37 cellular contexts compared by ENCODE assay signal in genomic region chr6:158531970-158532369, GRCh38.
"Had no signal": no experiment of that assay in that cellular context is flagged by ENCODE, and none has a peak within 500 bp of the region (broad histone marks: within the 10 kb centered on the region; RNA-seq: fewer than 3 reads in every experiment).

No MANE protein-coding gene starts in this region.

- DNase-seq: activated CD4-positive, alpha-beta memory T cell treated with anti-CD3 and anti-CD28 coated beads, Interleukin-2, amount 10 ng/mL, durations not matched to agents 7 days and 5 days; activated CD4-positive, alpha-beta T cell treated with anti-CD3 and anti-CD28 coated beads for 1 hour; activated CD4-positive, alpha-beta T cell treated with anti-CD3 and anti-CD28 coated beads for 36 hours; activated CD4-positive, alpha-beta T cell treated with anti-CD3 and anti-CD28 coated beads for 48 hours; activated CD4-positive, alpha-beta T cell treated with anti-CD3 and anti-CD28 coated beads, Interleukin-2, amount 10 ng/mL, durations not matched to agents 7 days and 5 days; activated CD4-positive, alpha-beta T cell treated with anti-CD3 and anti-CD28 coated beads, Interleukin-2, amount 50 U/mL, for 48 hours; activated CD4-positive, CD25-positive, alpha-beta regulatory T cell; activated CD8-positive, alpha-beta memory T cell treated with anti-CD3 and anti-CD28 coated beads for 24 hours; activated CD8-positive, alpha-beta memory T cell treated with anti-CD3 and anti-CD28 coated beads, Interleukin-2, amount 10 ng/mL, durations not matched to agents 7 days and 5 days; activated CD8-positive, alpha-beta memory T cell treated with anti-CD3 and anti-CD28 coated beads, Interleukin-2, amount 50 U/mL, for 48 hours; activated CD8-positive, alpha-beta T cell treated with anti-CD3 and anti-CD28 coated beads, Interleukin-2, amount 10 ng/mL, durations not matched to agents 7 days and 5 days; activated effector memory CD4-positive, alpha-beta T cell treated with Interleukin-2 at 50 U/mL for 16 hours; activated gamma-delta T cell; activated naive CD4-positive, alpha-beta T cell treated with anti-CD3 and anti-CD28 coated beads, Interleukin-2, amount 10 ng/mL, durations not matched to agents 7 days and 5 days; activated naive CD4-positive, alpha-beta T cell treated with Interleukin-2 at 50 U/mL for 16 hours; activated naive CD8-positive, alpha-beta T cell treated with anti-CD3 and anti-CD28 coated beads, Interleukin-2, amount 10 ng/mL, durations not matched to agents 7 days and 5 days; activated naive CD8-positive, alpha-beta T cell treated with anti-CD3 and anti-CD28 coated beads, Interleukin-2, amount 50 U/mL, for 24 hours; activated T-cell treated with anti-CD3 and anti-CD28 coated beads, Interleukin-2, amount 50 U/mL, for 24 hours; activated T-cell treated with anti-CD3 and anti-CD28 coated beads, Interleukin-2, amount 50 U/mL, for 48 hours; amygdala; anterior cingulate cortex; caudate nucleus; cerebellar nuclear complex; T-helper 2 cell; T-helper 9 cell; WERI-Rb-1 had no signal

- H3K4me1 Mint-ChIP-seq: activated CD4-positive, alpha-beta T cell treated with anti-CD3 and anti-CD28 coated beads for 36 hours; activated CD8-positive, alpha-beta memory T cell treated with anti-CD3 and anti-CD28 coated beads, Interleukin-2, amount 10 ng/mL, durations not matched to agents 7 days and 5 days; activated naive CD4-positive, alpha-beta T cell treated with anti-CD3 and anti-CD28 coated beads, Interleukin-2, amount 50 U/mL, for 24 hours; central memory CD8-positive, alpha-beta T cell had no signal

- H3K4me3 Mint-ChIP-seq: activated CD4-positive, alpha-beta memory T cell treated with anti-CD3 and anti-CD28 coated beads, Interleukin-2, amount 10 ng/mL, durations not matched to agents 7 days and 5 days; activated CD4-positive, alpha-beta T cell treated with anti-CD3 and anti-CD28 coated beads for 36 hours; activated CD4-positive, alpha-beta T cell treated with anti-CD3 and anti-CD28 coated beads, Interleukin-2, amount 10 ng/mL, durations not matched to agents 7 days and 5 days; activated CD8-positive, alpha-beta memory T cell treated with anti-CD3 and anti-CD28 coated beads, Interleukin-2, amount 10 ng/mL, durations not matched to agents 7 days and 5 days; activated CD8-positive, alpha-beta T cell treated with anti-CD3 and anti-CD28 coated beads, Interleukin-2, amount 10 ng/mL, durations not matched to agents 7 days and 5 days; activated naive CD4-positive, alpha-beta T cell treated with anti-CD3 and anti-CD28 coated beads, Interleukin-2, amount 10 ng/mL, durations not matched to agents 7 days and 5 days; activated naive CD4-positive, alpha-beta T cell treated with anti-CD3 and anti-CD28 coated beads, Interleukin-2, amount 50 U/mL, for 24 hours; activated naive CD8-positive, alpha-beta T cell; activated naive CD8-positive, alpha-beta T cell treated with anti-CD3 and anti-CD28 coated beads, Interleukin-2, amount 10 ng/mL, durations not matched to agents 7 days and 5 days; activated naive CD8-positive, alpha-beta T cell treated with anti-CD3 and anti-CD28 coated beads, Interleukin-2, amount 50 U/mL, for 24 hours; activated T-cell treated with anti-CD3 and anti-CD28 coated beads, Interleukin-2, amount 50 U/mL, for 24 hours; central memory CD8-positive, alpha-beta T cell; T-helper 1 cell treated with Interleukin-12 subunit alpha and Interleukin-12 subunit beta and Interleukin-4 antibody, amounts not matched to agents 30 μg/mL and 1 μg/mL, for 36 hours; T-helper 2 cell treated with Interferon-gamma antibody and Interleukin-4, amounts not matched to agents 5 μg/mL and 100 μg/mL, for 36 hours; WTC11 had no signal

- H3K27me3 ChIP-seq: cardiac muscle cell had no signal

- H3K9me3 Mint-ChIP-seq: activated CD4-positive, alpha-beta T cell treated with anti-CD3 and anti-CD28 coated beads, Interleukin-2, amount 10 ng/mL, durations not matched to agents 7 days and 5 days; activated naive CD4-positive, alpha-beta T cell treated with anti-CD3 and anti-CD28 coated beads, Interleukin-2, amount 10 ng/mL, durations not matched to agents 7 days and 5 days had no signal

- H3K36me3 ChIP-seq: ascending aorta, cardiac muscle cell had no signal

- ATAC-seq: activated CD4-positive, alpha-beta T cell treated with anti-CD3 and anti-CD28 coated beads for 36 hours; activated CD4-positive, CD25-positive, alpha-beta regulatory T cell treated with anti-CD3 and anti-CD28 coated beads, Interleukin-2, amount 50 U/mL, for 24 hours; activated CD8-positive, alpha-beta memory T cell treated with anti-CD3 and anti-CD28 coated beads, Interleukin-2, amount 10 ng/mL, durations not matched to agents 7 days and 5 days; activated CD8-positive, alpha-beta T cell treated with anti-CD3 and anti-CD28 coated beads, Interleukin-2, amount 10 ng/mL, durations not matched to agents 7 days and 5 days; activated naive CD8-positive, alpha-beta T cell treated with anti-CD3 and anti-CD28 coated beads, Interleukin-2, amount 50 U/mL, for 24 hours; WTC11 had no signal

- H3K36me3 Mint-ChIP-seq: activated naive CD8-positive, alpha-beta T cell treated with anti-CD3 and anti-CD28 coated beads, Interleukin-2, amount 10 ng/mL, durations not matched to agents 7 days and 5 days had no signal

- H3K4me3 ChIP-seq: ascending aorta, cardiac muscle cell had no signal

- H3K27ac Mint-ChIP-seq: activated CD4-positive, alpha-beta memory T cell treated with anti-CD3 and anti-CD28 coated beads, Interleukin-2, amount 10 ng/mL, durations not matched to agents 7 days and 5 days; activated CD4-positive, alpha-beta T cell treated with anti-CD3 and anti-CD28 coated beads for 36 hours; activated CD4-positive, alpha-beta T cell treated with anti-CD3 and anti-CD28 coated beads, Interleukin-2, amount 10 ng/mL, durations not matched to agents 7 days and 5 days; activated CD8-positive, alpha-beta memory T cell treated with anti-CD3 and anti-CD28 coated beads, Interleukin-2, amount 10 ng/mL, durations not matched to agents 7 days and 5 days; activated CD8-positive, alpha-beta T cell treated with anti-CD3 and anti-CD28 coated beads, Interleukin-2, amount 10 ng/mL, durations not matched to agents 7 days and 5 days; activated naive CD4-positive, alpha-beta T cell treated with anti-CD3 and anti-CD28 coated beads, Interleukin-2, amount 10 ng/mL, durations not matched to agents 7 days and 5 days; activated naive CD4-positive, alpha-beta T cell treated with anti-CD3 and anti-CD28 coated beads, Interleukin-2, amount 50 U/mL, for 24 hours; activated naive CD8-positive, alpha-beta T cell; activated naive CD8-positive, alpha-beta T cell treated with anti-CD3 and anti-CD28 coated beads, Interleukin-2, amount 10 ng/mL, durations not matched to agents 7 days and 5 days; activated naive CD8-positive, alpha-beta T cell treated with anti-CD3 and anti-CD28 coated beads, Interleukin-2, amount 50 U/mL, for 24 hours; activated T-cell treated with anti-CD3 and anti-CD28 coated beads, Interleukin-2, amount 50 U/mL, for 24 hours; activated T-helper 2 cell treated with anti-CD3 and anti-CD28 coated beads, Interferon-gamma antibody, Interleukin-2, Interleukin-4, amounts not matched to agents 10 μg/mL and 5 μg/mL and 100 μg/mL, durations not matched to agents 14 hours and 24 hours and 36 hours; brain; T-helper 1 cell treated with Interleukin-12 subunit alpha and Interleukin-12 subunit beta and Interleukin-4 antibody, amounts not matched to agents 30 μg/mL and 1 μg/mL, for 36 hours; T-helper 2 cell treated with Interferon-gamma antibody and Interleukin-4, amounts not matched to agents 5 μg/mL and 100 μg/mL, for 36 hours; WTC11 had no signal

- H3K27ac ChIP-seq: ascending aorta, cardiac muscle cell, WERI-Rb-1 had no signal
